13 cellular contexts compared by ENCODE assay signal in the genomic region with DNA sequence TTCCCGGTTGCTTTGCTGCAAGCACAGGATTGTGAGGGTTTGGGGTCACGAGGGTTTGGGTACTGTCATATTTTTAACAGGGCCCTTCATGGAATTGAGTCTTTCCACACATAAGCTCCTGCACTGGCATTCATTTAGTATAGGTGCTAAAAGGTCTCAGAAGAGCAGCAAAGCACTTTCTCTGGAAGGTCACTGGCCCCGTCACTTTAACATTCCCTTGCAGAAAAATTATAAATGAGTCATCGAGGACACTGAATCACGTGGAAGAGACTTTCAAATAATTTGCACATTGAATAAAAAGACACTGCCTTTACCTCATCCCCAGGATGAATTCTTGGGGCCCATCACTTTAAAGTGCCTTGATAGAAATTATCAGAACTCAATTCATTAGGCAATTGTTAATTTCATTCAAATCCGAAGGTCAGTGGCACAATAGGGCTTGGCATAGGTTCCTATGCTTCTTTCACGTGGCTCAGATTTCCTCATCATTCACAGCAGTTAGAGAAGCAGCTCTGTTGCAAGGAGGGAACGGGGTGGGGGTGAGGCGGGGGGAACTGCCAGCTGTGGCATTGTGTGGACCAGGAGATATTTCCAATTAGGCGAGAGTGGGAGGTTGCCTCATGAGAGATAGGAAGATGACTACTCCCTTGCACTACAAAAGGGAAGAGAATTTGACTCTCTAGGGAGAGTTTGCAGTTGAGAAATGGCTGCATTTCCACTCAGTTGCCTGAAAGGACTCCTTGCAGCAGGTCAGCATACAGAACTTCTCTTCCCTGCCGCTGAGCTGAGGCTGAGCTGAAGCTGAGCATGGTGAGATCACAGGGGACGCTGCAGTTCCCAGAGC.
DNase-seq lines count a peak whose midpoint lies in the region; ATAC-seq and TF ChIP-seq lines count a peak whose summit lies in the region.
"Had no signal": no experiment of that assay in that cellular context is flagged by ENCODE, and none has a peak within 500 bp of the region (broad histone marks: within the 10 kb centered on the region; RNA-seq: fewer than 3 reads in every experiment).

No MANE protein-coding gene starts in this region.

- TF ChIP-seq EP300 in gastroesophageal sphincter (IDR thresholded peaks at IDR 0.05) = no peak

- peaks cover 0 to 5% (median 0%) of the 10 kb centered on the region in 3 donors for H3K9me3 ChIP-seq in gastroesophageal sphincter
- H3K9me3 ChIP-seq: sigmoid colon had no signal

- peak; percentile 58 for DNase-seq in GM04504 (ENCODE audit: low read depth)
- peak; percentile 90 for DNase-seq in SK-MEL-5 (ENCODE audit: low read depth, low spot score)
- no peak for DNase-seq in retinal pigment epithelial cell (ENCODE audit: low read depth)
- no peak for DNase-seq in mesothelial cell of epicardium (ENCODE audit: low spot score in 2 of 2, unreplicated experiment in 2 of 2)
- DNase-seq in DMS153 treated with DMSO at 0.1 percent for 48 hours (lab: John Stamatoyannopoulos, UW; ENCODE audit: unreplicated experiment) = no peak
- no peak for DNase-seq in activated CD4-positive, alpha-beta T cell treated with anti-CD3 and anti-CD28 coated beads, Interleukin-2, amount 10 ng/mL, durations not matched to agents 24 days and 14 days
- DNase-seq: sigmoid colon, substantia nigra had no signal

- WGBS in gastroesophageal sphincter (ENCODE audit: low coverage in 1 of 2), 2 donors = 39 to 46% methylated on average over 5 to 9 of the region's 12 CpGs

- TF ChIP-seq CTCF in gastroesophageal sphincter (IDR thresholded peaks at IDR 0.05) (no peak), retinal pigment epithelial cell (conservative IDR thresholded peaks at IDR 0.05; ENCODE audit: low read depth, low read length) (peak; percentile 11), mesothelial cell of epicardium (IDR thresholded peaks at IDR 0.05; ENCODE audit: unreplicated experiment) (no peak)

- peaks cover 9% of the 10 kb centered on the region for H3K27me3 Mint-ChIP-seq in mesothelial cell of epicardium (ENCODE audit: low read depth)
- H3K27me3 Mint-ChIP-seq in activated CD4-positive, alpha-beta T cell treated with anti-CD3 and anti-CD28 coated beads, Interleukin-2, amount 10 ng/mL, durations not matched to agents 24 days and 14 days = peaks cover 17% of the 10 kb centered on the region

- H3K27ac Mint-ChIP-seq in mesothelial cell of epicardium = no peak overlapping the region
- H3K27ac Mint-ChIP-seq in activated CD4-positive, alpha-beta T cell treated with anti-CD3 and anti-CD28 coated beads, Interleukin-2, amount 10 ng/mL, durations not matched to agents 24 days and 14 days = no peak overlapping the region
- H3K27ac Mint-ChIP-seq: activated T-helper 17 cell treated with anti-CD3 and anti-CD28 coated beads, Interleukin-2, amount 50 U/mL, for 72 hours had no signal

- in situ Hi-C loops in SK-MEL-5 (cut with HindIII; ENCODE audit: low pct_unique_long_range_greater_than_20kb, low sequenced_read_pairs) = no loop called here

- H3K27me3 ChIP-seq in gastroesophageal sphincter = no peaks in the 10 kb centered on the region
- H3K27me3 ChIP-seq: sigmoid colon had no signal

- H3K36me3 Mint-ChIP-seq in mesothelial cell of epicardium = no peaks in the 10 kb centered on the region
- H3K36me3 Mint-ChIP-seq in activated CD4-positive, alpha-beta T cell treated with anti-CD3 and anti-CD28 coated beads, Interleukin-2, amount 10 ng/mL, durations not matched to agents 24 days and 14 days (ENCODE audit: low read depth) = no peaks in the 10 kb centered on the region

- no peak for TF ChIP-seq POLR2A in gastroesophageal sphincter (IDR thresholded peaks at IDR 0.05)

- no peak overlapping the region for H3K4me3 Mint-ChIP-seq in mesothelial cell of epicardium
- no peak overlapping the region for H3K4me3 Mint-ChIP-seq in activated CD4-positive, alpha-beta T cell treated with anti-CD3 and anti-CD28 coated beads, Interleukin-2, amount 10 ng/mL, durations not matched to agents 24 days and 14 days
- H3K4me3 Mint-ChIP-seq: activated T-helper 17 cell treated with anti-CD3 and anti-CD28 coated beads, Interleukin-2, amount 50 U/mL, for 72 hours had no signal

- peaks cover 0 to 10% (median 0%) of the 10 kb centered on the region in 3 donors for H3K4me1 ChIP-seq in gastroesophageal sphincter
- H3K4me1 ChIP-seq: sigmoid colon had no signal

- H3K36me3 ChIP-seq in gastroesophageal sphincter = no peaks in the 10 kb centered on the region
- H3K36me3 ChIP-seq: sigmoid colon had no signal

- H3K27ac ChIP-seq in gastroesophageal sphincter = no peak overlapping the region
- H3K27ac ChIP-seq: sigmoid colon, SK-N-MC had no signal

- peak; percentile 88 for ATAC-seq in gastroesophageal sphincter
- no peak for ATAC-seq in GM21529 (IDR thresholded peaks at IDR 0.05; ENCODE audit: unreplicated experiment)
- ATAC-seq: activated T-helper 17 cell treated with anti-CD3 and anti-CD28 coated beads, Interleukin-2, amount 50 U/mL, for 72 hours; K562 had no signal

- intact Hi-C loops in activated CD4-positive, alpha-beta T cell treated with anti-CD3 and anti-CD28 coated beads, Interleukin-2, amount 10 ng/mL, durations not matched to agents 24 days and 14 days (cut with micrococcal nuclease) = no loop called here

- peaks cover 17% of the 10 kb centered on the region for H3K9me3 Mint-ChIP-seq in mesothelial cell of epicardium
- H3K9me3 Mint-ChIP-seq in activated CD4-positive, alpha-beta T cell treated with anti-CD3 and anti-CD28 coated beads, Interleukin-2, amount 10 ng/mL, durations not matched to agents 24 days and 14 days = no peaks in the 10 kb centered on the region

- H3K4me3 ChIP-seq in gastroesophageal sphincter (no peak overlapping the region), retinal pigment epithelial cell (ENCODE audit: low read length) (peak overlapping the region; percentile 4)
- H3K4me3 ChIP-seq: K562, sigmoid colon, SK-N-MC had no signal

- H3K4me1 Mint-ChIP-seq in mesothelial cell of epicardium = no peaks in the 10 kb centered on the region
- no peaks in the 10 kb centered on the region for H3K4me1 Mint-ChIP-seq in activated CD4-positive, alpha-beta T cell treated with anti-CD3 and anti-CD28 coated beads, Interleukin-2, amount 10 ng/mL, durations not matched to agents 24 days and 14 days
- H3K4me1 Mint-ChIP-seq: activated T-helper 17 cell treated with anti-CD3 and anti-CD28 coated beads, Interleukin-2, amount 50 U/mL, for 72 hours had no signal

Comparison
In these comparisons a context has a peak if more than half of its experiments do, and no peak if none do; other contexts are left out.
1. DNase-seq: peak in GM04504 (single experiment) and SK-MEL-5 (single experiment); none in retinal pigment epithelial cell (single experiment), mesothelial cell of epicardium (0 of 2), DMS153 treated with DMSO at 0.1 percent for 48 hours (single experiment) and activated CD4-positive, alpha-beta T cell treated with anti-CD3 and anti-CD28 coated beads, Interleukin-2, amount 10 ng/mL, durations not matched to agents 24 days and 14 days (single experiment).